ENCODE assay signal across 16 cellular contexts in the genomic region with DNA sequence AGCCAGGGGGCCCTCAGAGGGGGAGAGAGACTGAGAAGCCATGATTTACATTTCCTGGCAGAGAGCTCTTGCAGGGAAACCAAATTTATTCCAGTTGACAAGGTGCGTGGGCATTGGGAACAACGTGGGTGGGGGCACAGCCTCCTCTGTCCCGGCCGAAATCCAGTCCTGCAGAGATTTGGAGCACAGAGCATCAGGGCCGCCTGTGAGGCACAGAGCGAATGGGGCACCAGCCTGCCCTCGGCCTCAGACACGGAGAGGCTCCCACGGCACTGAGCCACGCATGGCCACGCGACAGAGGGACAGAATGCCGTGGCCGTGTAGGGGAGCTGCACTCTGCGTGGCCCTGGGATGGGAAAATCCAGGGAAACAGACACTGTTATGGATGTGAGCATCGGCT. TPM values are rescaled to one million over a fixed set of nuclear protein-coding genes. Genes with fewer than 3 reads are reported as not detected.
A peak's percentile ranks its signal among the peaks of the same experiment; 100 is the strongest.
DNase-seq lines count a peak whose midpoint lies in the region; ATAC-seq, FAIRE-seq and TF ChIP-seq lines count a peak whose summit lies in the region.
"Had no signal": no experiment of that assay in that cellular context is flagged by ENCODE, and none has a peak within 500 bp of the region (broad histone marks: within the 10 kb centered on the region; RNA-seq: fewer than 3 reads in every experiment).

No MANE protein-coding gene starts in this region.

- H3K18ac ChIP-seq in mesenchymal stem cell (ENCODE audit: low read depth in 1 of 2, low read length in 2 of 2) (no peak overlapping the region), trophoblast cell (ENCODE audit: low read length) (no peak overlapping the region)

- H4K8ac ChIP-seq in mesenchymal stem cell (ENCODE audit: low read length) (peak overlapping the region; percentile 36), trophoblast cell (ENCODE audit: low read depth, low read length) (no peak overlapping the region)

- no peak for TF ChIP-seq POLR2A in HepG2 (IDR thresholded peaks at IDR 0.05; ENCODE audit: insufficient read depth in 1 of 2, low read depth in 2 of 2, low read length in 2 of 2)
- TF ChIP-seq POLR2A in right lobe of liver (IDR thresholded peaks at IDR 0.05), result no peak

- H3K27me3 Mint-ChIP-seq in type B pancreatic cell, result no peaks in the 10 kb centered on the region
- no peaks in the 10 kb centered on the region for H3K27me3 Mint-ChIP-seq in activated naive CD8-positive, alpha-beta T cell treated with anti-CD3 and anti-CD28 coated beads, Interleukin-2, amount 50 U/mL, for 24 hours

- H3K27ac ChIP-seq in HepG2 (ENCODE audit: extremely low read length, insufficient read depth, low read length) (peak overlapping the region; percentile 84), right lobe of liver (no peak overlapping the region), mesenchymal stem cell (ENCODE audit: low read length, poor library complexity, severe bottlenecking) (no peak overlapping the region), trophoblast cell (ENCODE audit: low read depth, low read length) (no peak overlapping the region)

- no peak for DNase-seq in HepG2 (ENCODE audit: low spot score)
- DNase-seq in right lobe of liver, result no peak
- DNase-seq in mesenchymal stem cell, result no peak
- no peak for DNase-seq in trophoblast cell
- DNase-seq in type B pancreatic cell (ENCODE audit: extremely low spot score, unreplicated experiment), result no peak
- no peak for DNase-seq in activated naive CD8-positive, alpha-beta T cell treated with anti-CD3 and anti-CD28 coated beads, Interleukin-2, amount 50 U/mL, for 24 hours
- DNase-seq: 8988T, C1 segment of cervical spinal cord, HCEC 1CT, MV-4-11, NCI-H1417 treated with DMSO at 0.1 percent for 48 hours, NCI-H2081, NCI-H524 had no signal

- no peaks in the 10 kb centered on the region for H3K9me3 Mint-ChIP-seq in type B pancreatic cell
- no peaks in the 10 kb centered on the region for H3K9me3 Mint-ChIP-seq in activated naive CD8-positive, alpha-beta T cell treated with anti-CD3 and anti-CD28 coated beads, Interleukin-2, amount 50 U/mL, for 24 hours

- H3K9ac ChIP-seq in HepG2 (ENCODE audit: insufficient read depth, low read depth, low read length) (peak overlapping the region; percentile 89), mesenchymal stem cell (ENCODE audit: low read length) (no peak overlapping the region), trophoblast cell (ENCODE audit: low read length) (no peak overlapping the region)

- H3K4me3 Mint-ChIP-seq in type B pancreatic cell, result peak overlapping the region; percentile 39
- no peak overlapping the region for H3K4me3 Mint-ChIP-seq in activated naive CD8-positive, alpha-beta T cell treated with anti-CD3 and anti-CD28 coated beads, Interleukin-2, amount 50 U/mL, for 24 hours

- no peak overlapping the region for H2BK12ac ChIP-seq in mesenchymal stem cell (ENCODE audit: low read length in 2 of 2)
- H2BK12ac ChIP-seq in trophoblast cell (ENCODE audit: low read length), result no peak overlapping the region

- TF ChIP-seq RAD21 in HepG2 (CRISPR knock-in tag; IDR thresholded peaks at IDR 0.05), result no peak

- peaks cover 25% of the 10 kb centered on the region for H3K4me1 Mint-ChIP-seq in type B pancreatic cell (ENCODE audit: unreplicated experiment)
- H3K4me1 Mint-ChIP-seq in activated naive CD8-positive, alpha-beta T cell treated with anti-CD3 and anti-CD28 coated beads, Interleukin-2, amount 50 U/mL, for 24 hours, result no peaks in the 10 kb centered on the region

- no peaks in the 10 kb centered on the region for H3K36me3 Mint-ChIP-seq in type B pancreatic cell
- no peaks in the 10 kb centered on the region for H3K36me3 Mint-ChIP-seq in activated naive CD8-positive, alpha-beta T cell treated with anti-CD3 and anti-CD28 coated beads, Interleukin-2, amount 50 U/mL, for 24 hours (ENCODE audit: low read depth)

- H3K23ac ChIP-seq in mesenchymal stem cell (ENCODE audit: low read length in 2 of 2) (no peak overlapping the region), trophoblast cell (ENCODE audit: low read length) (no peak overlapping the region)

- intact Hi-C loops in HepG2 (cut with micrococcal nuclease; ENCODE audit: unreplicated experiment), result no loop called here
- intact Hi-C loops in right lobe of liver (cut with DNase I), result loop anchor here in 1 of 2 donors (5.0 to 10.0 kb wide), 2 partner anchors 98 to 135 kb away; no protein-coding TSS in a partner anchor

- H2BK120ac ChIP-seq in mesenchymal stem cell (ENCODE audit: low read depth, low read length) (no peak overlapping the region), trophoblast cell (ENCODE audit: insufficient read depth, low read length, poor library complexity) (no peak overlapping the region)

- H4K20me1 ChIP-seq in HepG2 (ENCODE audit: insufficient read depth, low read length), result no peaks in the 10 kb centered on the region

- H3K4ac ChIP-seq in mesenchymal stem cell (ENCODE audit: low read depth in 1 of 2, low read length in 2 of 2), result no peak overlapping the region
- no peak overlapping the region for H3K4ac ChIP-seq in trophoblast cell (ENCODE audit: low read depth, low read length)

- H2BK5ac ChIP-seq in mesenchymal stem cell (ENCODE audit: low read depth, low read length, poor library complexity, severe bottlenecking) (no peak overlapping the region), trophoblast cell (ENCODE audit: low read depth, low read length, poor library complexity) (no peak overlapping the region)

- H3K79me1 ChIP-seq in mesenchymal stem cell (replicated peaks; ENCODE audit: low read length, poor library complexity, severe bottlenecking), result peaks cover 5% of the 10 kb centered on the region
- peaks cover 2% of the 10 kb centered on the region for H3K79me1 ChIP-seq in trophoblast cell (ENCODE audit: low read length)

- no peak overlapping the region for H2AFZ ChIP-seq in HepG2 (ENCODE audit: low read length)
- H2AFZ ChIP-seq in mesenchymal stem cell (ENCODE audit: low read depth, low read length), result no peak overlapping the region
- no peak overlapping the region for H2AFZ ChIP-seq in trophoblast cell (ENCODE audit: insufficient read depth, low read length, poor library complexity)

- no peak overlapping the region for H3K27ac Mint-ChIP-seq in type B pancreatic cell
- H3K27ac Mint-ChIP-seq in activated naive CD8-positive, alpha-beta T cell treated with anti-CD3 and anti-CD28 coated beads, Interleukin-2, amount 50 U/mL, for 24 hours, result no peak overlapping the region

- CTCF ChIA-PET in HepG2 (lab: Yijun Ruan, JAX; ENCODE audit: low intra/inter-chr PET ratio, low total read pairs), result no interaction called here

- peaks cover 69% of the 10 kb centered on the region for H3K4me1 ChIP-seq in HepG2 (ENCODE audit: insufficient read depth, low read length)
- H3K4me1 ChIP-seq in right lobe of liver, result peaks cover 0 to 28% (median 14%) of the 10 kb centered on the region in 4 donors
- H3K4me1 ChIP-seq in mesenchymal stem cell (ENCODE audit: control insufficient read depth, insufficient read depth, low read depth, low read length), result peaks cover 53% of the 10 kb centered on the region
- H3K4me1 ChIP-seq in trophoblast cell (ENCODE audit: control insufficient read depth in 1 of 2, insufficient read depth in 2 of 2, low read length in 2 of 2), result peaks cover 8 to 9% of the 10 kb centered on the region in 2 experiments

- H3K4me3 ChIP-seq in HepG2 (replicated peaks in 1 of 3; ENCODE audit: insufficient read depth in 1 of 3, low read depth in 2 of 3, low read length in 3 of 3), result peak overlapping the region; percentile 67 to 82 (median 79); a peak in 5 of 6 replicates
- no peak overlapping the region for H3K4me3 ChIP-seq in right lobe of liver
- H3K4me3 ChIP-seq in mesenchymal stem cell (ENCODE audit: insufficient read depth in 1 of 2, low read depth in 1 of 2, low read length in 2 of 2), result no peak overlapping the region
- peak overlapping the region; percentile 31 for H3K4me3 ChIP-seq in trophoblast cell (ENCODE audit: low read depth, low read length)

- POLR2A ChIA-PET in HepG2 (lab: Yijun Ruan, JAX), result interaction anchor here (1.0 to 3.0 kb wide), 4 partner anchors 13 to 102 kb away, joined by 3 to 30 read pairs (median 6); partner anchors contain the start of gene C1orf159

- H3K79me2 ChIP-seq in HepG2 (ENCODE audit: insufficient read depth, low read length) (peaks cover 5% of the 10 kb centered on the region), trophoblast cell (ENCODE audit: control insufficient read depth, insufficient read depth, low read length, poor library complexity) (peaks cover 1% of the 10 kb centered on the region)

- TF ChIP-seq EP300 in HepG2 (IDR thresholded peaks at IDR 0.05; ENCODE audit: low read depth in 2 of 2, low read length in 2 of 2) (no peak), HepG2 (CRISPR knock-in tag; IDR thresholded peaks at IDR 0.05; ENCODE audit: borderline replicate concordance) (no peak)

- no peaks in the 10 kb centered on the region for H3K36me3 ChIP-seq in HepG2 (replicated peaks in 1 of 2; ENCODE audit: control insufficient read depth in 1 of 2, insufficient read depth in 2 of 2, low read length in 2 of 2)
- H3K36me3 ChIP-seq in right lobe of liver, result no peaks in the 10 kb centered on the region
- peaks cover 0 to 10% of the 10 kb centered on the region in 2 experiments for H3K36me3 ChIP-seq in mesenchymal stem cell (ENCODE audit: control insufficient read depth in 1 of 2, insufficient read depth in 2 of 2, low read depth in 1 of 2, low read length in 2 of 2)
- no peaks in the 10 kb centered on the region for H3K36me3 ChIP-seq in trophoblast cell (ENCODE audit: control insufficient read depth in 1 of 2, insufficient read depth in 2 of 2, low read length in 2 of 2)

- H4K91ac ChIP-seq in mesenchymal stem cell (ENCODE audit: low read length) (peak overlapping the region; percentile 69), trophoblast cell (ENCODE audit: low read depth, low read length) (no peak overlapping the region)

- no peak for FAIRE-seq in HepG2 (lab: Jason Lieb, UNC)
- FAIRE-seq: RCC 7860 had no signal

- in situ Hi-C loops in HepG2 (cut with HindIII; ENCODE audit: extremely low pct_ligation_motif_present, low pct_unique_long_range_greater_than_20kb), result no loop called here

- H2AK5ac ChIP-seq in mesenchymal stem cell (ENCODE audit: low read length, severe bottlenecking) (peak overlapping the region; percentile 29), trophoblast cell (ENCODE audit: low read length) (no peak overlapping the region)

- no peak overlapping the region for H3K14ac ChIP-seq in mesenchymal stem cell (ENCODE audit: low read length in 2 of 2)
- H3K14ac ChIP-seq in trophoblast cell (ENCODE audit: low read length), result no peak overlapping the region

- H3K9me3 ChIP-seq in HepG2 (ENCODE audit: low read length) (no peaks in the 10 kb centered on the region), right lobe of liver (no peaks in the 10 kb centered on the region), mesenchymal stem cell (ENCODE audit: control insufficient read depth, low read length) (no peaks in the 10 kb centered on the region), trophoblast cell (ENCODE audit: insufficient read depth, low read depth, low read length) (peaks cover 7% of the 10 kb centered on the region)

- TF ChIP-seq CTCF in HepG2 (CRISPR knock-in tag; IDR thresholded peaks at IDR 0.05) (no peak), right lobe of liver (IDR thresholded peaks at IDR 0.05) (no peak), type B pancreatic cell (conservative IDR thresholded peaks at IDR 0.05) (no peak)

- no peaks in the 10 kb centered on the region for H3K27me3 ChIP-seq in HepG2 (ENCODE audit: control insufficient read depth in 1 of 2, insufficient read depth in 2 of 2, low read length in 2 of 2)
- H3K27me3 ChIP-seq in right lobe of liver, result no peaks in the 10 kb centered on the region
- peaks cover 0 to 49% of the 10 kb centered on the region in 2 experiments for H3K27me3 ChIP-seq in mesenchymal stem cell (ENCODE audit: control insufficient read depth in 1 of 2, insufficient read depth in 1 of 2, low read length in 2 of 2)
- no peaks in the 10 kb centered on the region for H3K27me3 ChIP-seq in trophoblast cell (ENCODE audit: insufficient read depth, low read length)

- no peak overlapping the region for H4K12ac ChIP-seq in trophoblast cell (ENCODE audit: low read depth, low read length)

- BruUV-seq in HepG2 (replicated peaks; lab: Mats Ljungman, UMichigan), result no TSS peak

- no peak for ATAC-seq in HepG2
- ATAC-seq in right lobe of liver, result no peak
- no peak for ATAC-seq in activated naive CD8-positive, alpha-beta T cell treated with anti-CD3 and anti-CD28 coated beads, Interleukin-2, amount 50 U/mL, for 24 hours
- no peak for ATAC-seq in GM19023 (IDR thresholded peaks at IDR 0.05; ENCODE audit: unreplicated experiment)
- no peak for ATAC-seq in GM19452 (IDR thresholded peaks at IDR 0.05; ENCODE audit: unreplicated experiment)

- H3K4me2 ChIP-seq in HepG2 (ENCODE audit: low read depth, low read length) (peak overlapping the region; percentile 93), mesenchymal stem cell (ENCODE audit: low read length, poor library complexity, severe bottlenecking) (peak overlapping the region; percentile 60), trophoblast cell (ENCODE audit: low read length) (no peak overlapping the region)

- H2BK15ac ChIP-seq in mesenchymal stem cell (ENCODE audit: low read depth, poor library complexity, severe bottlenecking), result no peak overlapping the region

- 88% methylated on average over 15 of the region's 16 CpGs for WGBS in HepG2 (ENCODE audit: low lambda C conversion rate)
- WGBS in right lobe of liver (ENCODE audit: insufficient coverage, low coverage, low lambda C conversion rate, missing lambda C conversion rate), result 58% methylated on average over 5 of the region's 16 CpGs
- WGBS in mesenchymal stem cell, result 92% methylated on average over 16 of the region's 16 CpGs
- WGBS in trophoblast cell (ENCODE audit: extremely low coverage, insufficient coverage, insufficient read length), result no CpG with 5 or more reads among the region's 16 CpGs

RNA-seq across cellular contexts. Expression of gene C1orf159, which starts 13.4 kb away (rescaled TPM):
- total RNA-seq in HepG2 (2016; rRNA removed; fragmentation: Illumina TruSeq; extraction: Trizol), result 3.8 and 6.7 TPM in 2 replicates
- total RNA-seq in HepG2 (2016; cell fraction: cytosol; rRNA removed; fragmentation: Illumina TruSeq; extraction: Trizol; ENCODE audit: low read depth), result 6.3 and 6.8 TPM in 2 replicates
- 3.6 and 6.6 TPM in 2 replicates for total RNA-seq in HepG2 (2016; cell fraction: insoluble cytoplasmic fraction; rRNA removed; fragmentation: Illumina TruSeq; extraction: Trizol)
- 7.4 and 7.9 TPM in 2 replicates for total RNA-seq in HepG2 (2016; cell fraction: membrane; rRNA removed; fragmentation: Illumina TruSeq; extraction: Trizol)
- 6.3 and 7.7 TPM in 2 replicates for total RNA-seq in HepG2 (2016; cell fraction: nucleus; rRNA removed; fragmentation: Illumina TruSeq; extraction: Trizol)
- polyA plus RNA-seq in HepG2 (2011; rRNA removed), result 3.8 and 4.2 TPM in 2 replicates
- 1.7 and 4.2 TPM in 2 replicates for polyA plus RNA-seq in HepG2 (2011; cell fraction: cytosol; rRNA removed)
- 22.9 and 35.9 TPM in 2 replicates for polyA plus RNA-seq in HepG2 (2011; cell fraction: nucleus; rRNA removed)
- polyA plus RNA-seq in HepG2 (2012), result 2.8 and 3.2 TPM in 2 replicates
- polyA plus RNA-seq in HepG2 (2016; cell fraction: cytosol; fragmentation: Illumina TruSeq; extraction: Trizol; ENCODE audit: low read depth), result 4.7 and 6.0 TPM in 2 replicates
- polyA plus RNA-seq in HepG2 (2016; cell fraction: insoluble cytoplasmic fraction; fragmentation: Illumina TruSeq; extraction: Trizol; ENCODE audit: low read depth), result 3.5 and 4.0 TPM in 2 replicates
- polyA plus RNA-seq in HepG2 (2016; cell fraction: membrane; fragmentation: Illumina TruSeq; extraction: Trizol; ENCODE audit: low read depth), result 7.0 and 8.1 TPM in 2 replicates
- polyA plus RNA-seq in HepG2 (2016; cell fraction: nucleus; fragmentation: Illumina TruSeq; extraction: Trizol; ENCODE audit: insufficient read depth, low read depth), result 19.9 and 20.1 TPM in 2 replicates
- 2.9 and 5.6 TPM in 2 replicates for polyA minus RNA-seq in HepG2 (2011; rRNA and poly(A)+ RNA removed; ENCODE audit: low replicate concordance)
- 2.1 and 2.2 TPM in 2 replicates for polyA minus RNA-seq in HepG2 (2011; cell fraction: cytosol; rRNA and poly(A)+ RNA removed)
- polyA minus RNA-seq in HepG2 (2011; cell fraction: nucleus; rRNA and poly(A)+ RNA removed), result 3.7 and 4.5 TPM in 2 replicates
- 1 to 10 TPM; 4.0 to 7.7 (median 6.4) TPM for total RNA-seq in right lobe of liver
- polyA plus RNA-seq in mesenchymal stem cell (2013, experiment 1 of 2), result 7.6 TPM
- 7.7 TPM for polyA plus RNA-seq in mesenchymal stem cell (2013, experiment 2 of 2)
- polyA plus RNA-seq in trophoblast cell (2013), result 12.1 and 12.5 TPM in 2 replicates
- 20.0 and 21.2 TPM in 2 replicates for total RNA-seq in type B pancreatic cell (ENCODE audit: low replicate concordance)

RNA-seq across cellular contexts. Expression of gene TTLL10, which starts 44.4 kb away (rescaled TPM):
- not detected in 2 replicates for total RNA-seq in HepG2 (2016; rRNA removed; fragmentation: Illumina TruSeq; extraction: Trizol)
- not detected in 2 replicates for total RNA-seq in HepG2 (2016; cell fraction: cytosol; rRNA removed; fragmentation: Illumina TruSeq; extraction: Trizol; ENCODE audit: low read depth)
- total RNA-seq in HepG2 (2016; cell fraction: insoluble cytoplasmic fraction; rRNA removed; fragmentation: Illumina TruSeq; extraction: Trizol), result not detected in 2 replicates
- total RNA-seq in HepG2 (2016; cell fraction: membrane; rRNA removed; fragmentation: Illumina TruSeq; extraction: Trizol), result not detected in 2 replicates
- total RNA-seq in HepG2 (2016; cell fraction: nucleus; rRNA removed; fragmentation: Illumina TruSeq; extraction: Trizol), result not detected in 2 replicates
- polyA plus RNA-seq in HepG2 (2011; rRNA removed), result not detected in 2 replicates
- 0.06 and 0.08 TPM in 2 replicates for polyA plus RNA-seq in HepG2 (2011; cell fraction: cytosol; rRNA removed)
- 0.24 and 0.48 TPM in 2 replicates for polyA plus RNA-seq in HepG2 (2011; cell fraction: nucleus; rRNA removed)
- 0.07 TPM in 1 of 2 replicates, not detected in the other for polyA plus RNA-seq in HepG2 (2012)
- not detected in 2 replicates for polyA plus RNA-seq in HepG2 (2016; cell fraction: cytosol; fragmentation: Illumina TruSeq; extraction: Trizol; ENCODE audit: low read depth)
- polyA plus RNA-seq in HepG2 (2016; cell fraction: insoluble cytoplasmic fraction; fragmentation: Illumina TruSeq; extraction: Trizol; ENCODE audit: low read depth), result not detected in 2 replicates
- not detected in 2 replicates for polyA plus RNA-seq in HepG2 (2016; cell fraction: membrane; fragmentation: Illumina TruSeq; extraction: Trizol; ENCODE audit: low read depth)
- polyA plus RNA-seq in HepG2 (2016; cell fraction: nucleus; fragmentation: Illumina TruSeq; extraction: Trizol; ENCODE audit: insufficient read depth, low read depth), result not detected in 2 replicates
- polyA minus RNA-seq in HepG2 (2011; rRNA and poly(A)+ RNA removed; ENCODE audit: low replicate concordance), result 0.18 TPM in 1 of 2 replicates, not detected in the other
- not detected in 2 replicates for polyA minus RNA-seq in HepG2 (2011; cell fraction: cytosol; rRNA and poly(A)+ RNA removed)
- polyA minus RNA-seq in HepG2 (2011; cell fraction: nucleus; rRNA and poly(A)+ RNA removed), result not detected in 2 replicates
- total RNA-seq in right lobe of liver, result not detected
- not detected for polyA plus RNA-seq in mesenchymal stem cell (2013, experiment 1 of 2)
- not detected for polyA plus RNA-seq in mesenchymal stem cell (2013, experiment 2 of 2)
- polyA plus RNA-seq in trophoblast cell (2013), result not detected in 2 replicates
- 0.88 and 1.4 TPM in 2 replicates for total RNA-seq in type B pancreatic cell (ENCODE audit: low replicate concordance)

RNA-seq across cellular contexts. Expression of gene RNF223, which starts 55.2 kb away (rescaled TPM):
- total RNA-seq in HepG2 (2016; rRNA removed; fragmentation: Illumina TruSeq; extraction: Trizol) (not detected in 2 replicates), right lobe of liver (not detected), type B pancreatic cell (ENCODE audit: low replicate concordance) (1.2 and 2.5 TPM in 2 replicates)
- not detected in 2 replicates for total RNA-seq in HepG2 (2016; cell fraction: cytosol; rRNA removed; fragmentation: Illumina TruSeq; extraction: Trizol; ENCODE audit: low read depth)
- not detected in 2 replicates for total RNA-seq in HepG2 (2016; cell fraction: insoluble cytoplasmic fraction; rRNA removed; fragmentation: Illumina TruSeq; extraction: Trizol)
- total RNA-seq in HepG2 (2016; cell fraction: membrane; rRNA removed; fragmentation: Illumina TruSeq; extraction: Trizol), result not detected in 2 replicates
- total RNA-seq in HepG2 (2016; cell fraction: nucleus; rRNA removed; fragmentation: Illumina TruSeq; extraction: Trizol), result not detected in 2 replicates
- 0.03 and 0.05 TPM in 2 replicates for polyA plus RNA-seq in HepG2 (2011; rRNA removed)
- polyA plus RNA-seq in HepG2 (2011; cell fraction: cytosol; rRNA removed), result 0.04 TPM in 1 of 2 replicates, not detected in the other
- not detected in 2 replicates for polyA plus RNA-seq in HepG2 (2011; cell fraction: nucleus; rRNA removed)
- 0.07 and 0.08 TPM in 2 replicates for polyA plus RNA-seq in HepG2 (2012)
- polyA plus RNA-seq in HepG2 (2016; cell fraction: cytosol; fragmentation: Illumina TruSeq; extraction: Trizol; ENCODE audit: low read depth), result not detected in 2 replicates
- not detected in 2 replicates for polyA plus RNA-seq in HepG2 (2016; cell fraction: insoluble cytoplasmic fraction; fragmentation: Illumina TruSeq; extraction: Trizol; ENCODE audit: low read depth)
- polyA plus RNA-seq in HepG2 (2016; cell fraction: membrane; fragmentation: Illumina TruSeq; extraction: Trizol; ENCODE audit: low read depth), result not detected in 2 replicates
- polyA plus RNA-seq in HepG2 (2016; cell fraction: nucleus; fragmentation: Illumina TruSeq; extraction: Trizol; ENCODE audit: insufficient read depth, low read depth), result not detected in 2 replicates
- 2.1 TPM in 1 of 2 replicates, not detected in the other for polyA minus RNA-seq in HepG2 (2011; rRNA and poly(A)+ RNA removed; ENCODE audit: low replicate concordance)
- not detected in 2 replicates for polyA minus RNA-seq in HepG2 (2011; cell fraction: cytosol; rRNA and poly(A)+ RNA removed)
- 0.26 TPM in 1 of 2 replicates, not detected in the other for polyA minus RNA-seq in HepG2 (2011; cell fraction: nucleus; rRNA and poly(A)+ RNA removed)
- not detected for polyA plus RNA-seq in mesenchymal stem cell (2013, experiment 1 of 2)
- not detected for polyA plus RNA-seq in mesenchymal stem cell (2013, experiment 2 of 2)
- polyA plus RNA-seq in trophoblast cell (2013), result 3.2 and 3.4 TPM in 2 replicates

Comparison
In these comparisons a context has a peak if more than half of its experiments do, and no peak if none do; other contexts are left out.
1. H3K4me3 ChIP-seq: peak in HepG2 (3 of 3) and trophoblast cell (single experiment); none in right lobe of liver (0 of 3) and mesenchymal stem cell (0 of 2).